In genomic region chr11:93904711-93905110, GRCh38 we compare ENCODE assay signal across 27 cellular contexts. TPM values are rescaled to one million over a fixed set of nuclear protein-coding genes. Genes with fewer than 3 reads are reported as not detected.
DNase-seq lines count a peak whose midpoint lies in the region; ATAC-seq and FAIRE-seq lines count a peak whose summit lies in the region.
"Had no signal": no experiment of that assay in that cellular context is flagged by ENCODE, and none has a peak within 500 bp of the region (broad histone marks: within the 10 kb centered on the region; RNA-seq: fewer than 3 reads in every experiment).

No MANE protein-coding gene starts in this region.

- no peak overlapping the region for H3K27ac ChIP-seq in right cardiac atrium (ENCODE audit: low read length)
- H3K27ac ChIP-seq: C4-2B, GM23248, HL-60, Peyer's patch, SJCRH30 had no signal

- peak; percentile 21 for FAIRE-seq in islet of Langerhans (lab: Jason Lieb, UNC)
- FAIRE-seq: GM12892, GM18507, HepG2 had no signal

- intact Hi-C loops in right cardiac atrium (cut with DNase I): loop anchor here in 1 of 4 donors (10.0 kb wide), 1 partner anchor 510 kb away; no protein-coding TSS in a partner anchor

- no peaks in the 10 kb centered on the region for H3K9me3 ChIP-seq in right cardiac atrium (ENCODE audit: control insufficient read depth, low read length)
- H3K9me3 ChIP-seq: Peyer's patch, SJCRH30 had no signal

- no peak overlapping the region for H3K4me3 ChIP-seq in right cardiac atrium (ENCODE audit: low read length)
- H3K4me3 ChIP-seq: GM23248, K562, Peyer's patch, SJCRH30 had no signal

- DNase-seq in NCI-H146 (lab: John Stamatoyannopoulos, UW): peak; percentile 6
- DNase-seq in NCI-H146 treated with DMSO at 0.1 percent for 48 hours (lab: John Stamatoyannopoulos, UW; ENCODE audit: unreplicated experiment): no peak
- DNase-seq in NCI-H1417 (lab: John Stamatoyannopoulos, UW): peak in 2 of 3 experiments; percentile 83 to 96
- peak; percentile 11 for DNase-seq in NCI-H748 treated with DMSO at 0.1 percent for 48 hours (lab: John Stamatoyannopoulos, UW)
- no peak for DNase-seq in right cardiac atrium
- DNase-seq: 8988T; Calu3; CD8-positive, alpha-beta memory T cell; GM23248; MM.1S; NCI-H1048; NCI-H1694 treated with DMSO at 0.1 percent for 48 hours; Peyer's patch had no signal

- H3K27ac Mint-ChIP-seq in stimulated activated memory B cell treated with anti-CD40 and anti-IgM and Interleukin-4, amounts not matched to agents 10 μg/mL and 1 μg/mL and 100 μg/mL, for 72 hours: no peak overlapping the region
- H3K27ac Mint-ChIP-seq: CD8-positive, alpha-beta memory T cell; H9 had no signal

- no peaks in the 10 kb centered on the region for H3K27me3 ChIP-seq in right cardiac atrium (ENCODE audit: control insufficient read depth, insufficient read depth)
- H3K27me3 ChIP-seq: Peyer's patch, SJCRH30 had no signal

- ATAC-seq in right cardiac atrium: no peak
- ATAC-seq in stimulated activated memory B cell treated with anti-CD40 and anti-IgM and Interleukin-4, amounts not matched to agents 10 μg/mL and 1 μg/mL and 100 μg/mL, for 72 hours: no peak

- H3K4me1 Mint-ChIP-seq in stimulated activated memory B cell treated with anti-CD40 and anti-IgM and Interleukin-4, amounts not matched to agents 10 μg/mL and 1 μg/mL and 100 μg/mL, for 72 hours: no peaks in the 10 kb centered on the region
- H3K4me1 Mint-ChIP-seq: CD8-positive, alpha-beta memory T cell had no signal

- no peaks in the 10 kb centered on the region for H3K27me3 Mint-ChIP-seq in stimulated activated memory B cell treated with anti-CD40 and anti-IgM and Interleukin-4, amounts not matched to agents 10 μg/mL and 1 μg/mL and 100 μg/mL, for 72 hours

- no peaks in the 10 kb centered on the region for H3K4me1 ChIP-seq in right cardiac atrium (ENCODE audit: control insufficient read depth, insufficient read depth, low read length)
- H3K4me1 ChIP-seq: Peyer's patch, SJCRH30 had no signal

- 43% methylated on average over 2 of the region's 2 CpGs for WGBS in right cardiac atrium

- no peaks in the 10 kb centered on the region for H3K36me3 Mint-ChIP-seq in stimulated activated memory B cell treated with anti-CD40 and anti-IgM and Interleukin-4, amounts not matched to agents 10 μg/mL and 1 μg/mL and 100 μg/mL, for 72 hours

- H3K9me3 Mint-ChIP-seq in stimulated activated memory B cell treated with anti-CD40 and anti-IgM and Interleukin-4, amounts not matched to agents 10 μg/mL and 1 μg/mL and 100 μg/mL, for 72 hours: no peaks in the 10 kb centered on the region
- H3K9me3 Mint-ChIP-seq: CD8-positive, alpha-beta memory T cell had no signal

- no peak overlapping the region for H3K4me3 Mint-ChIP-seq in stimulated activated memory B cell treated with anti-CD40 and anti-IgM and Interleukin-4, amounts not matched to agents 10 μg/mL and 1 μg/mL and 100 μg/mL, for 72 hours
- H3K4me3 Mint-ChIP-seq: CD8-positive, alpha-beta memory T cell; H9 had no signal

RNA-seq across cellular contexts. Expression of gene VSTM5, which starts 54.3 kb away (rescaled TPM):
- under 1 TPM; 0.20 to 0.48 (median 0.44) TPM for total RNA-seq in right cardiac atrium
- polyA plus RNA-seq in right cardiac atrium: 0.07 TPM
- total RNA-seq: CD8-positive, alpha-beta memory T cell; G401; GM23248; H9; HepG2; HT-29; K562; LHCN-M2; SJCRH30; T-helper 1 cell treated with Interleukin-12 subunit alpha and Interleukin-12 subunit beta and Interleukin-4 antibody, amounts not matched to agents 30 ng/mL and 1 ng/mL, for 36 hours had no signal
- polyA plus RNA-seq: CD8-positive, alpha-beta memory T cell; GM23248; HepG2 had no signal

Comparison
In these comparisons a context has a peak if more than half of its experiments do, and no peak if none do; other contexts are left out.
1. DNase-seq: peak in NCI-H146 (single experiment), NCI-H1417 (2 of 3) and NCI-H748 treated with DMSO at 0.1 percent for 48 hours (single experiment); none in NCI-H146 treated with DMSO at 0.1 percent for 48 hours (single experiment) and right cardiac atrium (0 of 3).